Comparison of ENCODE assay signal across 17 cellular contexts in the genomic region with DNA sequence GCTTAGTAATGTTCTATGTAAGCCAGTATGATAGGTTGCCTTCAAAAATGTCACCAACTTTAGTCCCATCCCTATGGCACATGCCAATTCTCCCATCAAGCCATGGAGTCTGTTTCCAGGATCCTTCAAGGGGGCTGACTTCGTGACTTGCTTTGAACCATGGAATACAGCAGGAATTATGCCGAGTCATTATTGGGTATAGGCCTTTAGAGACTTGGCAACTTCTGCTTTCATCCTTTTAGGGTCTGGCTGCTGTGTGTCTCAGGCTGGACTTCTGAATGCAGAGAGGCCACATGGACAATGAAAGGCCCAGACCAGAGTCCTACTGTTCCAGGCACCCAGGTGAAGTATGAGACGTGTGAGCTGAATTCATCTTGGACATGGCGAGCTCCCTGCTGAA.
"Had no signal": no experiment of that assay in that cellular context is flagged by ENCODE, and none has a peak within 500 bp of the region (broad histone marks: within the 10 kb centered on the region; RNA-seq: fewer than 3 reads in every experiment).

No MANE protein-coding gene starts in this region.

- H3K4me1 Mint-ChIP-seq: activated CD4-positive, alpha-beta T cell treated with anti-CD3 and anti-CD28 coated beads, Interleukin-2, amount 10 ng/mL, durations not matched to agents 7 days and 5 days; activated naive CD8-positive, alpha-beta T cell treated with anti-CD3 and anti-CD28 coated beads, Interleukin-2, amount 10 ng/mL, durations not matched to agents 7 days and 5 days had no signal

- H3K36me3 ChIP-seq: esophagus squamous epithelium, neural progenitor cell, upper lobe of left lung had no signal

- FAIRE-seq: endothelial cell of umbilical vein had no signal

- H3K4me3 ChIP-seq: esophagus squamous epithelium, hepatocyte, neural progenitor cell, upper lobe of left lung had no signal

- H3K27ac Mint-ChIP-seq: activated CD4-positive, alpha-beta T cell treated with anti-CD3 and anti-CD28 coated beads, Interleukin-2, amount 10 ng/mL, durations not matched to agents 7 days and 5 days; activated naive CD8-positive, alpha-beta T cell treated with anti-CD3 and anti-CD28 coated beads, Interleukin-2, amount 10 ng/mL, durations not matched to agents 7 days and 5 days; activated T-helper 1 cell treated with anti-CD3 and anti-CD28 coated beads, Interleukin-12 subunit alpha, Interleukin-12 subunit beta, Interleukin-2, Interleukin-4 antibody, amounts not matched to agents 30 ng/mL and 10 ng/mL and 1 ng/mL, durations not matched to agents 14 hours and 24 hours and 36 hours; brain; naive B cell; neural progenitor cell; stimulated activated naive CD8-positive, alpha-beta T cell treated with anti-CD3 and anti-CD28 coated beads, Interleukin-15, amount 100 ng/mL, for 72 hours had no signal

- H3K4me3 Mint-ChIP-seq: activated CD4-positive, alpha-beta T cell treated with anti-CD3 and anti-CD28 coated beads, Interleukin-2, amount 10 ng/mL, durations not matched to agents 7 days and 5 days; activated naive CD8-positive, alpha-beta T cell treated with anti-CD3 and anti-CD28 coated beads, Interleukin-2, amount 10 ng/mL, durations not matched to agents 7 days and 5 days; activated T-helper 1 cell treated with anti-CD3 and anti-CD28 coated beads, Interleukin-12 subunit alpha, Interleukin-12 subunit beta, Interleukin-2, Interleukin-4 antibody, amounts not matched to agents 30 ng/mL and 10 ng/mL and 1 ng/mL, durations not matched to agents 14 hours and 24 hours and 36 hours; brain; central memory CD8-positive, alpha-beta T cell; naive B cell; neural progenitor cell; stimulated activated naive CD8-positive, alpha-beta T cell treated with anti-CD3 and anti-CD28 coated beads, Interleukin-15, amount 100 ng/mL, for 72 hours had no signal

- H3K27me3 ChIP-seq: esophagus squamous epithelium, hepatocyte, neural progenitor cell, upper lobe of left lung had no signal

- DNase-seq: activated CD4-positive, alpha-beta T cell treated with anti-CD3 and anti-CD28 coated beads, Interleukin-2, amount 10 ng/mL, durations not matched to agents 7 days and 5 days; activated naive CD8-positive, alpha-beta T cell treated with anti-CD3 and anti-CD28 coated beads, Interleukin-2, amount 10 ng/mL, durations not matched to agents 7 days and 5 days; cortex of kidney; effector CD8-positive, alpha-beta T cell; esophagus squamous epithelium; islet precursor cell; naive B cell; stimulated activated naive CD8-positive, alpha-beta T cell treated with anti-CD3 and anti-CD28 coated beads, Interleukin-15, amount 100 ng/mL, for 72 hours; upper lobe of left lung had no signal

- H3K27me3 Mint-ChIP-seq: activated CD4-positive, alpha-beta T cell treated with anti-CD3 and anti-CD28 coated beads, Interleukin-2, amount 10 ng/mL, durations not matched to agents 7 days and 5 days; activated naive CD8-positive, alpha-beta T cell treated with anti-CD3 and anti-CD28 coated beads, Interleukin-2, amount 10 ng/mL, durations not matched to agents 7 days and 5 days; brain; central memory CD8-positive, alpha-beta T cell; naive B cell; stimulated activated naive CD8-positive, alpha-beta T cell treated with anti-CD3 and anti-CD28 coated beads, Interleukin-15, amount 100 ng/mL, for 72 hours had no signal

- ATAC-seq: left lobe of liver; sciatic nerve; stimulated activated naive CD8-positive, alpha-beta T cell treated with anti-CD3 and anti-CD28 coated beads, Interleukin-15, amount 100 ng/mL, for 72 hours had no signal

- H3K9me3 Mint-ChIP-seq: activated CD4-positive, alpha-beta T cell treated with anti-CD3 and anti-CD28 coated beads, Interleukin-2, amount 10 ng/mL, durations not matched to agents 7 days and 5 days; activated T-helper 1 cell treated with anti-CD3 and anti-CD28 coated beads, Interleukin-12 subunit alpha, Interleukin-12 subunit beta, Interleukin-2, Interleukin-4 antibody, amounts not matched to agents 30 ng/mL and 10 ng/mL and 1 ng/mL, durations not matched to agents 14 hours and 24 hours and 36 hours; central memory CD8-positive, alpha-beta T cell; naive B cell; neural progenitor cell; stimulated activated naive CD8-positive, alpha-beta T cell treated with anti-CD3 and anti-CD28 coated beads, Interleukin-15, amount 100 ng/mL, for 72 hours had no signal

- H3K36me3 Mint-ChIP-seq: activated naive CD8-positive, alpha-beta T cell treated with anti-CD3 and anti-CD28 coated beads, Interleukin-2, amount 10 ng/mL, durations not matched to agents 7 days and 5 days; brain; neural progenitor cell had no signal
